Comparison of ENCODE assay signal across 2 cellular contexts in the genomic region with DNA sequence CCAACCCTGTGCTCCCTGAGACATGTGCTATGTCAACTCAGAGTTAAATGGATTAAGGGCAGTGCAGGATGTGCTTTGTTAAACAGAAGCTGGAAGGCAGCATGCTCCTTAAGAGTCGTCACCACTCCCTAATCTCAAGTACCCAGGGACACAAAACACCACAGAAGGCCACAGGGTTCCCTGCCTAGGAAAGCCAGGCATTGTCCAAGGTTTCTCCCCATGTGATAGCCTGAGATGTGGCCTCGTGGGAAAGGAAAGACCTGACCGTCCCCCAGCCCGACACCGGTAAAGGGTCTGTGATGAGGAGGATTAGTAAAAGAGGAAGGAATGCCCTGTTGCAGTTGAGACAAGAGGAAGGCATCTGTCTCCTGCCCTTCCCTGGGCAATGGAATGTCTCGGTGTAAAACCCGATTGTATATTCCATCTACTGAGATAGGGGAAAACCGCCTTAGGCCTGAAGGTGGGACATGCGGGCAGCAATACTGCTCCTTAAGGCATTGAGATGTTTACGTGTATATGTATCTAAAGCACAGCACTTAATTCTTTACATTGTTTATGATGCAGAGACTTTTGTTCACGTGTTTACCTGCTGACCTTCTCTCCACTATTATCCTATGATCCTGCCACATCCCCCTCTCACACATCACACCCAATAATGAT. TPM values are rescaled to one million over a fixed set of nuclear protein-coding genes. Genes with fewer than 3 reads are reported as not detected.
"Had no signal": no experiment of that assay in that cellular context is flagged by ENCODE, and none has a peak within 500 bp of the region (broad histone marks: within the 10 kb centered on the region; RNA-seq: fewer than 3 reads in every experiment).

No MANE protein-coding gene starts in this region.

RNA-seq across cellular contexts. Expression of gene ANGPTL4, which starts 48.8 kb away (rescaled TPM):
- polyA plus RNA-seq: immature natural killer cell; naive thymus-derived CD4-positive, alpha-beta T cell had no signal
